Comparison of ENCODE assay signal across 8 cellular contexts in genomic region chr4:153249199-153250154, GRCh38. TPM values are rescaled to one million over a fixed set of nuclear protein-coding genes. Genes with fewer than 3 reads are reported as not detected.
DNase-seq lines count a peak whose midpoint lies in the region; ATAC-seq and TF ChIP-seq lines count a peak whose summit lies in the region.

No MANE protein-coding gene starts in this region.

- peaks cover 0 to 20% of the 10 kb centered on the region in 2 donors for H3K4me1 ChIP-seq in left lung

- H3K36me3 Mint-ChIP-seq in dendritic cell treated with granulocyte-macrophage colony-stimulating factor and Interleukin-4, amounts not matched to agents 40 ng/mL and 50 ng/mL, for 4 days (ENCODE audit: low read depth), result no peaks in the 10 kb centered on the region

- H3K27ac ChIP-seq in left lung, result peak overlapping the region; percentile 46 to 66

- H3K9me3 Mint-ChIP-seq in dendritic cell treated with granulocyte-macrophage colony-stimulating factor and Interleukin-4, amounts not matched to agents 40 ng/mL and 50 ng/mL, for 4 days, result no peaks in the 10 kb centered on the region

- no peak for TF ChIP-seq CTCF in AG09319 (IDR thresholded peaks at IDR 0.05; ENCODE audit: low read depth, low read length)
- no peak for TF ChIP-seq CTCF in left lung (IDR thresholded peaks at IDR 0.05)

- ATAC-seq in GM19043 (IDR thresholded peaks at IDR 0.05; ENCODE audit: low read depth, unreplicated experiment) (peak; percentile 98), HG03196 (IDR thresholded peaks at IDR 0.05; ENCODE audit: unreplicated experiment) (peak; percentile 98), left lung (peak; percentile 99)

- H3K4me3 ChIP-seq in left lung, result peak overlapping the region; percentile 40 to 42

- H3K27ac Mint-ChIP-seq in dendritic cell treated with granulocyte-macrophage colony-stimulating factor and Interleukin-4, amounts not matched to agents 40 ng/mL and 50 ng/mL, for 4 days, result peak overlapping the region; percentile 9

- no peaks in the 10 kb centered on the region for H3K36me3 ChIP-seq in left lung

- H3K4me1 Mint-ChIP-seq in dendritic cell treated with granulocyte-macrophage colony-stimulating factor and Interleukin-4, amounts not matched to agents 40 ng/mL and 50 ng/mL, for 4 days (ENCODE audit: low read depth), result peaks cover 9% of the 10 kb centered on the region

- H3K4me3 Mint-ChIP-seq in dendritic cell treated with granulocyte-macrophage colony-stimulating factor and Interleukin-4, amounts not matched to agents 40 ng/mL and 50 ng/mL, for 4 days, result peak overlapping the region; percentile 80

- DNase-seq in AG09319 (ENCODE audit: extremely low read depth, low read depth) (peak; percentile 19), NCI-H510A (lab: John Stamatoyannopoulos, UW) (peak; percentile 42), left lung (peak; percentile 82 to 92)
- peak; percentile 56 to 69 for DNase-seq in activated CD4-positive, alpha-beta T cell treated with anti-CD3 and anti-CD28 coated beads, Interleukin-2, amount 50 U/mL, for 24 hours (ENCODE audit: low read depth in 1 of 2, low spot score in 1 of 2)
- DNase-seq in stimulated activated CD4-positive, alpha-beta T cell treated with anti-CD3 and anti-CD28 coated beads, Interleukin-4, amount 100 ng/mL, for 24 hours, result peak; percentile 82

- peaks cover 25% of the 10 kb centered on the region for H3K27me3 Mint-ChIP-seq in dendritic cell treated with granulocyte-macrophage colony-stimulating factor and Interleukin-4, amounts not matched to agents 40 ng/mL and 50 ng/mL, for 4 days

- no peaks in the 10 kb centered on the region for H3K9me3 ChIP-seq in left lung

- intact Hi-C loops in dendritic cell treated with granulocyte-macrophage colony-stimulating factor and Interleukin-4, amounts not matched to agents 40 ng/mL and 50 ng/mL, for 4 days (cut with micrococcal nuclease), result no loop called here
- intact Hi-C loops in left lung (cut with DNase I), result no loop called here

- peaks cover 0 to 19% of the 10 kb centered on the region in 2 donors for H3K27me3 ChIP-seq in left lung

RNA-seq across cellular contexts. Expression of gene TRIM2, which starts 45.2 kb away (rescaled TPM):
- 10 to 100 TPM; 49.6 to 64.5 TPM for total RNA-seq in left lung

Comparison
In these comparisons a context has a peak if more than half of its experiments do, and no peak if none do; other contexts are left out.
1. Peak in every context shown above with its lines: DNase-seq, ATAC-seq, H3K4me3 ChIP-seq and H3K27ac ChIP-seq.
2. DNase-seq: peak in every context shown above with its lines; median percentile 87 in left lung; 82 in stimulated activated CD4-positive, alpha-beta T cell treated with anti-CD3 and anti-CD28 coated beads, Interleukin-4, amount 100 ng/mL, for 24 hours; 62 in activated CD4-positive, alpha-beta T cell treated with anti-CD3 and anti-CD28 coated beads, Interleukin-2, amount 50 U/mL, for 24 hours; 42 in NCI-H510A; 19 in AG09319.